In the genomic region with DNA sequence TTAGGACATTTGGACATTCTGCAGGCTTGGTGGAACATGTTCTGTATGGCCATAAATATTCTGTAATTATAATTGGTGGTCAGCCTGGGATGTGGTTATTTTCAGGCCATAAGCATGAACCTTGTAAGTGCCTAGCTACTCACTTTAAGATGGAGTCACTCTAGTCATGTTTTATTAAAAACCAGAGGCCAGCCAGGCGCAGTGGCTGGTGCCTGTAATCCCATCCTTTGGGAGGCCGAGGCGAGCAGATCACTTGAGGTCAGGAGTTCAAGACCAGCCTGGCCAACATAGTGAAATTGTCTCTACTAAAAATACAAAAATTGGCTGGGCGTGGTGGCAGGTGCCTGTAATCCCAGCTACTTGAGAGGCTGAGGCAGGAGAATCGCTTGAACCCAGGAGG, we compare ENCODE assay signal across 8 cellular contexts. TPM values are rescaled to one million over a fixed set of nuclear protein-coding genes. Genes with fewer than 3 reads are reported as not detected.
DNase-seq lines count a peak whose midpoint lies in the region; ATAC-seq, FAIRE-seq and TF ChIP-seq lines count a peak whose summit lies in the region.
"Not testable (repeated sequence)": the region's sequence is repeated elsewhere in the genome, so short reads cannot be mapped to it uniquely, and the experiment has no call there.

No MANE protein-coding gene starts in this region.

- peaks cover 12% of the 10 kb centered on the region for H3F3A ChIP-seq in SK-N-SH (replicated peaks; ENCODE audit: insufficient read depth)

- TF ChIP-seq CTCF in A549 (IDR thresholded peaks at IDR 0.05); GM06990 (IDR thresholded peaks at IDR 0.05; ENCODE audit: insufficient read depth, low read length, poor library complexity, severe bottlenecking); KMS-11 (conservative IDR thresholded peaks at IDR 0.05; ENCODE audit: low read depth, low read length); SK-N-SH (IDR thresholded peaks at IDR 0.05); chondrocyte (IDR thresholded peaks at IDR 0.05); keratinocyte (optimal IDR thresholded peaks at IDR 0.05 in 1 of 3, IDR thresholded peaks at IDR 0.05 in 1 of 3, conservative IDR thresholded peaks at IDR 0.05 in 1 of 3; ENCODE audit: extremely low read depth in 1 of 3, insufficient read depth in 2 of 3, low read length in 3 of 3): not testable (repeated sequence)

- dilution Hi-C loops in keratinocyte (cut with MboI; ENCODE audit: extremely low pct_ligation_motif_present, low sequenced_read_pairs): not testable (repeated sequence)

- H3K79me2 ChIP-seq in KMS-11 (ENCODE audit: insufficient read depth, low read depth) (peaks cover 26% of the 10 kb centered on the region), SK-N-SH (ENCODE audit: insufficient read depth) (peaks cover 46% of the 10 kb centered on the region), keratinocyte (ENCODE audit: control insufficient read depth, insufficient read depth, low read length) (peaks cover 39% of the 10 kb centered on the region)

- WGBS in A549 (ENCODE audit: missing lambda C conversion rate): 70% methylated on average over 5 of the region's 5 CpGs
- 70% methylated on average over 5 of the region's 5 CpGs for WGBS in SK-N-SH (ENCODE audit: low lambda C conversion rate)

- not testable (repeated sequence) for H3K9me1 ChIP-seq in keratinocyte (ENCODE audit: control insufficient read depth, extremely low read depth, insufficient read depth, low read length)

- H3K27ac Mint-ChIP-seq in activated T-cell treated with anti-CD3 and anti-CD28 coated beads, Interleukin-2, amount 50 U/mL, for 72 hours; chondrocyte (ENCODE audit: unreplicated experiment): not testable (repeated sequence)

- not testable (repeated sequence) for H3K9me2 ChIP-seq in SK-N-SH

- peaks cover 22% of the 10 kb centered on the region for H3K27me3 Mint-ChIP-seq in activated T-cell treated with anti-CD3 and anti-CD28 coated beads, Interleukin-2, amount 50 U/mL, for 72 hours (ENCODE audit: low read depth)
- H3K27me3 Mint-ChIP-seq in chondrocyte (ENCODE audit: low read depth): not testable (repeated sequence)

- H3K4me1 ChIP-seq in A549 (peaks cover 30% of the 10 kb centered on the region), KMS-11 (ENCODE audit: low read depth, poor library complexity, severe bottlenecking) (peaks cover 10% of the 10 kb centered on the region), SK-N-SH (ENCODE audit: control insufficient read depth in 1 of 2, insufficient read depth in 2 of 2, low read depth in 1 of 2, low read length in 1 of 2) (peaks cover 16 to 26% of the 10 kb centered on the region in 2 experiments; a peak in 3 of 4 replicates), keratinocyte (ENCODE audit: control insufficient read depth, extremely low read depth, insufficient read depth, low read length) (peaks cover 19% of the 10 kb centered on the region), neuron (ENCODE audit: insufficient read depth, low read length) (peaks cover 15% of the 10 kb centered on the region)

- H3K4me3 ChIP-seq in A549: peak overlapping the region; percentile 66
- H3K4me3 ChIP-seq in GM06990 (replicated peaks; ENCODE audit: low read depth, low read length): peak overlapping the region; percentile 88
- not testable (repeated sequence) for H3K4me3 ChIP-seq in KMS-11 (IDR thresholded peaks at IDR 0.05; ENCODE audit: insufficient read depth, low read depth, low read length)
- peak overlapping the region; percentile 87 to 97; a peak in 3 of 4 replicates for H3K4me3 ChIP-seq in SK-N-SH (ENCODE audit: low read depth in 2 of 2, low read length in 1 of 2)
- H3K4me3 ChIP-seq in keratinocyte (ENCODE audit: control insufficient read depth in 2 of 3, extremely low read depth in 1 of 3, insufficient read depth in 2 of 3, low read depth in 1 of 3, low read length in 3 of 3): peak overlapping the region; percentile 96 to 98 (median 97)
- H3K4me3 ChIP-seq in neuron (ENCODE audit: low read length): peak overlapping the region; percentile 58

- H3K9ac ChIP-seq in KMS-11 (peak overlapping the region; percentile 90; the same call in 1 of the 2 replicates), SK-N-SH (peak overlapping the region; percentile 97; the same call in 1 of the 2 replicates)
- H3K9ac ChIP-seq in keratinocyte (ENCODE audit: control insufficient read depth, extremely low read depth, insufficient read depth, low read length): not testable (repeated sequence)

- H3K36me3 Mint-ChIP-seq in activated T-cell treated with anti-CD3 and anti-CD28 coated beads, Interleukin-2, amount 50 U/mL, for 72 hours (ENCODE audit: insufficient read depth in 2 of 2): peaks cover 1 to 14% of the 10 kb centered on the region in 2 donors
- not testable (repeated sequence) for H3K36me3 Mint-ChIP-seq in chondrocyte (ENCODE audit: low read depth)

- POLR2A ChIA-PET in A549 (lab: Yijun Ruan, JAX) (interaction anchor here (1.1 to 1.4 kb wide), 2 partner anchors 10 to 17 kb away, joined by 3 to 4 read pairs; no protein-coding TSS in a partner anchor), SK-N-SH (lab: Yijun Ruan, JAX) (interaction anchor here (1.2 to 1.5 kb wide), 2 partner anchors 9 to 10 kb away, joined by 3 to 4 read pairs; no protein-coding TSS in a partner anchor)

- H4K20me1 ChIP-seq in KMS-11 (ENCODE audit: insufficient read depth); SK-N-SH (ENCODE audit: insufficient read depth); keratinocyte (ENCODE audit: control insufficient read depth, extremely low read depth, insufficient read depth, low read length): not testable (repeated sequence)

- H3K27ac ChIP-seq in A549: peak overlapping the region in 1 of 2 experiments; percentile 96; a peak in 4 of 6 replicates
- H3K27ac ChIP-seq in KMS-11; SK-N-SH (ENCODE audit: low read depth in 2 of 2, low read length in 1 of 2); keratinocyte (ENCODE audit: control insufficient read depth, insufficient read depth, low read length): not testable (repeated sequence)

- not testable (repeated sequence) for H3K9me3 ChIP-seq in A549; SK-N-SH; keratinocyte (ENCODE audit: control insufficient read depth, low read depth, low read length); neuron (ENCODE audit: low read length)

- H3K36me3 ChIP-seq in GM06990 (ENCODE audit: control insufficient read depth, insufficient read depth, low read length); KMS-11 (ENCODE audit: insufficient read depth); neuron (ENCODE audit: insufficient read depth, low read length): not testable (repeated sequence)
- peaks cover 2 to 21% of the 10 kb centered on the region in 2 experiments for H3K36me3 ChIP-seq in SK-N-SH (replicated peaks in 1 of 2; ENCODE audit: control insufficient read depth in 1 of 2, insufficient read depth in 2 of 2, low read length in 1 of 2)
- peaks cover 0 to 12% of the 10 kb centered on the region in 2 experiments for H3K36me3 ChIP-seq in keratinocyte (ENCODE audit: control insufficient read depth in 2 of 2, extremely low read depth in 1 of 2, insufficient read depth in 2 of 2, low read length in 2 of 2)

- ATAC-seq in A549; activated T-cell treated with anti-CD3 and anti-CD28 coated beads, Interleukin-2, amount 50 U/mL, for 72 hours (replicated peaks in 1 of 2): not testable (repeated sequence)

- TF ChIP-seq RAD21 in A549 (conservative IDR thresholded peaks at IDR 0.05 in 1 of 2, IDR thresholded peaks at IDR 0.05 in 1 of 2); SK-N-SH (IDR thresholded peaks at IDR 0.05; ENCODE audit: low read length): not testable (repeated sequence)

- DNase-seq in A549 (ENCODE audit: low read depth in 1 of 2, low spot score in 1 of 2); GM06990 (ENCODE audit: extremely low read depth, insufficient read length); SK-N-SH; activated T-cell treated with anti-CD3 and anti-CD28 coated beads, Interleukin-2, amount 50 U/mL, for 72 hours; chondrocyte (ENCODE audit: low spot score); keratinocyte (ENCODE audit: low read depth, low spot score): not testable (repeated sequence)

- FAIRE-seq in A549 (lab: Jason Lieb, UNC); keratinocyte (lab: Jason Lieb, UNC): not testable (repeated sequence)

- H3K4me1 Mint-ChIP-seq in activated T-cell treated with anti-CD3 and anti-CD28 coated beads, Interleukin-2, amount 50 U/mL, for 72 hours (ENCODE audit: low read depth): peaks cover 54% of the 10 kb centered on the region
- peaks cover 36% of the 10 kb centered on the region for H3K4me1 Mint-ChIP-seq in chondrocyte (ENCODE audit: low read depth)

- H3K4me3 Mint-ChIP-seq in activated T-cell treated with anti-CD3 and anti-CD28 coated beads, Interleukin-2, amount 50 U/mL, for 72 hours: peak overlapping the region; percentile 93 to 99
- H3K4me3 Mint-ChIP-seq in chondrocyte (ENCODE audit: unreplicated experiment): peak overlapping the region; percentile 9

- TF ChIP-seq EP300 in A549 (IDR thresholded peaks at IDR 0.05); SK-N-SH (IDR thresholded peaks at IDR 0.05; ENCODE audit: borderline replicate concordance in 1 of 2, low read depth in 1 of 2, low read length in 1 of 2): not testable (repeated sequence)

- CTCF ChIA-PET in A549 (lab: Yijun Ruan, JAX) (interaction anchor here (0.8 to 3.1 kb wide), 8 partner anchors 8 to 234 kb away, joined by 3 to 17 read pairs (median 5); no protein-coding TSS in a partner anchor), SK-N-SH (lab: Yijun Ruan, JAX) (interaction anchor here (0.7 to 2.7 kb wide), 4 partner anchors 9 to 78 kb away, joined by 3 to 14 read pairs (median 5); no protein-coding TSS in a partner anchor)

- H3K27me3 ChIP-seq in GM06990 (replicated peaks; ENCODE audit: control insufficient read depth, insufficient read depth, low read length); KMS-11 (ENCODE audit: insufficient read depth, low read depth); SK-N-SH (ENCODE audit: insufficient read depth); keratinocyte (ENCODE audit: control insufficient read depth, extremely low read depth, insufficient read depth, low read length): not testable (repeated sequence)
- H3K27me3 ChIP-seq in neuron (ENCODE audit: insufficient read depth, low read length): peaks cover 10% of the 10 kb centered on the region

- TF ChIP-seq POLR2A in A549 (IDR thresholded peaks at IDR 0.05; ENCODE audit: low read length): not testable (repeated sequence)

- H3K4me2 ChIP-seq in A549 (peak overlapping the region; percentile 86), KMS-11 (peak overlapping the region; percentile 87), SK-N-SH (peak overlapping the region; percentile 88), keratinocyte (ENCODE audit: control insufficient read depth, extremely low read depth, insufficient read depth, low read depth, low read length) (peak overlapping the region; percentile 86)

- not testable (repeated sequence) for H3K9me3 Mint-ChIP-seq in activated T-cell treated with anti-CD3 and anti-CD28 coated beads, Interleukin-2, amount 50 U/mL, for 72 hours; chondrocyte (ENCODE audit: low read depth)

- not testable (repeated sequence) for H2AFZ ChIP-seq in KMS-11 (ENCODE audit: low read depth); SK-N-SH (ENCODE audit: low read depth); keratinocyte (ENCODE audit: control insufficient read depth, low read length); neuron (ENCODE audit: low read depth, low read length)

RNA-seq across cellular contexts. Expression of a gene that starts 1.1 kb away (rescaled TPM):
- polyA plus RNA-seq in A549 (2011; rRNA removed) (11.7 and 15.1 TPM in 2 replicates), A549 (2017; fragmentation: RNase III; extraction: RNeasy Plus Mini Kit Qiagen cat#74134 plus additional on column Dnase treatment) (28.2 to 34.0 TPM (median 31.2 TPM) in 3 replicates), SK-N-SH (2012; rRNA removed) (11.0 and 11.9 TPM in 2 replicates), keratinocyte (8.0 to 16.8 TPM (median 9.8 TPM) in 3 replicates)
- 22.5 and 22.8 TPM in 2 replicates for polyA plus RNA-seq in A549 (2012; cell fraction: cytosol; rRNA removed)
- 17.7 and 21.5 TPM in 2 replicates for polyA plus RNA-seq in A549 (2012; cell fraction: nucleus; rRNA removed)
- polyA minus RNA-seq in A549 (2011; rRNA and poly(A)+ RNA removed): 7.0 and 9.0 TPM in 2 replicates
- polyA plus RNA-seq in SK-N-SH (2012; cell fraction: cytosol; rRNA removed): 11.6 and 11.8 TPM in 2 replicates
- polyA plus RNA-seq in SK-N-SH (2012; cell fraction: nucleus; rRNA removed): 5.4 and 6.2 TPM in 2 replicates
- 1 to 10 TPM; 3.4 to 4.9 TPM for total RNA-seq in activated T-cell treated with anti-CD3 and anti-CD28 coated beads, Interleukin-2, amount 50 U/mL, for 72 hours
- total RNA-seq in chondrocyte: 7.3 to 10.4 TPM (median 9.6 TPM) in 3 replicates
- polyA plus RNA-seq in keratinocyte (2011; ENCODE audit: low read depth): 7.1 TPM
- 5.9 and 10.6 TPM in 2 replicates for polyA plus RNA-seq in keratinocyte (2011; cell fraction: cytosol; rRNA removed)
- 9.5 and 11.2 TPM in 2 replicates for polyA plus RNA-seq in keratinocyte (2011; cell fraction: nucleus; rRNA removed)
- 5.5 and 14.5 TPM in 2 replicates for polyA plus RNA-seq in keratinocyte (2012; ENCODE audit: low replicate concordance)
- 2.8 to 8.4 TPM (median 2.9 TPM) in 3 replicates for polyA minus RNA-seq in keratinocyte
- 8.4 TPM for polyA minus RNA-seq in keratinocyte (2011; cell fraction: cytosol; rRNA and poly(A)+ RNA removed)
- polyA minus RNA-seq in keratinocyte (2011; cell fraction: nucleus; rRNA and poly(A)+ RNA removed): 5.2 and 5.7 TPM in 2 replicates

RNA-seq across cellular contexts. Expression of a gene that starts 2.7 kb away (rescaled TPM):
- 3.2 and 5.7 TPM in 2 replicates for polyA plus RNA-seq in A549 (2011; rRNA removed)
- 12.6 and 19.2 TPM in 2 replicates for polyA plus RNA-seq in A549 (2012; cell fraction: cytosol; rRNA removed)
- polyA plus RNA-seq in A549 (2012; cell fraction: nucleus; rRNA removed): 33.8 and 53.7 TPM in 2 replicates
- 18.9 to 23.2 TPM (median 20.9 TPM) in 3 replicates for polyA plus RNA-seq in A549 (2017; fragmentation: RNase III; extraction: RNeasy Plus Mini Kit Qiagen cat#74134 plus additional on column Dnase treatment)
- 5.7 and 7.2 TPM in 2 replicates for polyA minus RNA-seq in A549 (2011; rRNA and poly(A)+ RNA removed)
- 11.6 and 18.0 TPM in 2 replicates for polyA plus RNA-seq in SK-N-SH (2012; rRNA removed)
- polyA plus RNA-seq in SK-N-SH (2012; cell fraction: cytosol; rRNA removed): 9.2 and 15.9 TPM in 2 replicates
- 61.7 and 79.7 TPM in 2 replicates for polyA plus RNA-seq in SK-N-SH (2012; cell fraction: nucleus; rRNA removed)
- 10 to 100 TPM; 22.7 to 32.0 TPM for total RNA-seq in activated T-cell treated with anti-CD3 and anti-CD28 coated beads, Interleukin-2, amount 50 U/mL, for 72 hours
- total RNA-seq in chondrocyte: 67.2 to 111 TPM (median 110 TPM) in 3 replicates
- polyA plus RNA-seq in keratinocyte: 31.2 to 94.8 TPM (median 38.3 TPM) in 3 replicates
- polyA plus RNA-seq in keratinocyte (2011; ENCODE audit: low read depth): 90.7 TPM
- polyA plus RNA-seq in keratinocyte (2011; cell fraction: cytosol; rRNA removed): 63.8 and 111 TPM in 2 replicates
- 184 and 244 TPM in 2 replicates for polyA plus RNA-seq in keratinocyte (2011; cell fraction: nucleus; rRNA removed)
- polyA plus RNA-seq in keratinocyte (2012; ENCODE audit: low replicate concordance): 205 and 317 TPM in 2 replicates
- 45.6 to 117 TPM (median 49.2 TPM) in 3 replicates for polyA minus RNA-seq in keratinocyte
- polyA minus RNA-seq in keratinocyte (2011; cell fraction: cytosol; rRNA and poly(A)+ RNA removed): 168 TPM
- 82.1 and 99.1 TPM in 2 replicates for polyA minus RNA-seq in keratinocyte (2011; cell fraction: nucleus; rRNA and poly(A)+ RNA removed)

RNA-seq across cellular contexts. Expression of a gene that starts 16.1 kb away (rescaled TPM):
- polyA plus RNA-seq in A549 (2011; rRNA removed): 81.7 and 109 TPM in 2 replicates
- polyA plus RNA-seq in A549 (2012; cell fraction: cytosol; rRNA removed): 165 and 195 TPM in 2 replicates
- polyA plus RNA-seq in A549 (2012; cell fraction: nucleus; rRNA removed): 178 and 201 TPM in 2 replicates
- 89.7 to 97.6 TPM (median 93.0 TPM) in 3 replicates for polyA plus RNA-seq in A549 (2017; fragmentation: RNase III; extraction: RNeasy Plus Mini Kit Qiagen cat#74134 plus additional on column Dnase treatment)
- polyA minus RNA-seq in A549 (2011; rRNA and poly(A)+ RNA removed): 175 and 210 TPM in 2 replicates
- 93.1 and 95.3 TPM in 2 replicates for polyA plus RNA-seq in SK-N-SH (2012; rRNA removed)
- 45.3 and 58.8 TPM in 2 replicates for polyA plus RNA-seq in SK-N-SH (2012; cell fraction: cytosol; rRNA removed)
- polyA plus RNA-seq in SK-N-SH (2012; cell fraction: nucleus; rRNA removed): 199 and 204 TPM in 2 replicates
- total RNA-seq in activated T-cell treated with anti-CD3 and anti-CD28 coated beads, Interleukin-2, amount 50 U/mL, for 72 hours: 10 to 100 TPM; 71.0 to 73.9 TPM
- 72.4 to 93.1 TPM (median 77.9 TPM) in 3 replicates for total RNA-seq in chondrocyte
- 175 to 250 TPM (median 208 TPM) in 3 replicates for polyA plus RNA-seq in keratinocyte
- polyA plus RNA-seq in keratinocyte (2011; ENCODE audit: low read depth): 82.8 TPM
- 164 and 279 TPM in 2 replicates for polyA plus RNA-seq in keratinocyte (2011; cell fraction: cytosol; rRNA removed)
- 216 and 294 TPM in 2 replicates for polyA plus RNA-seq in keratinocyte (2011; cell fraction: nucleus; rRNA removed)
- 116 and 285 TPM in 2 replicates for polyA plus RNA-seq in keratinocyte (2012; ENCODE audit: low replicate concordance)
- polyA minus RNA-seq in keratinocyte: 165 to 373 TPM (median 217 TPM) in 3 replicates
- polyA minus RNA-seq in keratinocyte (2011; cell fraction: cytosol; rRNA and poly(A)+ RNA removed): 284 TPM
- 59.1 and 65.1 TPM in 2 replicates for polyA minus RNA-seq in keratinocyte (2011; cell fraction: nucleus; rRNA and poly(A)+ RNA removed)

RNA-seq across cellular contexts. Expression of a gene that starts 37.2 kb away (rescaled TPM):
- 12.9 and 15.0 TPM in 2 replicates for polyA plus RNA-seq in A549 (2011; rRNA removed)
- polyA plus RNA-seq in A549 (2012; cell fraction: cytosol; rRNA removed): 25.0 and 32.1 TPM in 2 replicates
- 99.2 and 129 TPM in 2 replicates for polyA plus RNA-seq in A549 (2012; cell fraction: nucleus; rRNA removed)
- polyA plus RNA-seq in A549 (2017; fragmentation: RNase III; extraction: RNeasy Plus Mini Kit Qiagen cat#74134 plus additional on column Dnase treatment): 19.8 to 21.5 TPM (median 19.9 TPM) in 3 replicates
- polyA minus RNA-seq in A549 (2011; rRNA and poly(A)+ RNA removed): 24.4 and 27.1 TPM in 2 replicates
- polyA plus RNA-seq in SK-N-SH (2012; rRNA removed): 62.7 and 72.8 TPM in 2 replicates
- 20.1 and 27.9 TPM in 2 replicates for polyA plus RNA-seq in SK-N-SH (2012; cell fraction: cytosol; rRNA removed)
- polyA plus RNA-seq in SK-N-SH (2012; cell fraction: nucleus; rRNA removed): 177 and 216 TPM in 2 replicates
- total RNA-seq in activated T-cell treated with anti-CD3 and anti-CD28 coated beads, Interleukin-2, amount 50 U/mL, for 72 hours: 10 to 100 TPM; 20.4 to 23.2 TPM
- 29.6 to 38.0 TPM (median 32.5 TPM) in 3 replicates for total RNA-seq in chondrocyte
- 24.7 to 34.4 TPM (median 27.6 TPM) in 3 replicates for polyA plus RNA-seq in keratinocyte
- 2.9 TPM for polyA plus RNA-seq in keratinocyte (2011; ENCODE audit: low read depth)
- polyA plus RNA-seq in keratinocyte (2011; cell fraction: cytosol; rRNA removed): 24.4 and 26.6 TPM in 2 replicates
- polyA plus RNA-seq in keratinocyte (2011; cell fraction: nucleus; rRNA removed): 51.5 and 59.4 TPM in 2 replicates
- polyA plus RNA-seq in keratinocyte (2012; ENCODE audit: low replicate concordance): 7.5 and 32.9 TPM in 2 replicates
- polyA minus RNA-seq in keratinocyte: 34.5 to 96.1 TPM (median 45.2 TPM) in 3 replicates
- 29.7 TPM for polyA minus RNA-seq in keratinocyte (2011; cell fraction: cytosol; rRNA and poly(A)+ RNA removed)
- 21.5 and 25.8 TPM in 2 replicates for polyA minus RNA-seq in keratinocyte (2011; cell fraction: nucleus; rRNA and poly(A)+ RNA removed)
